Comparison of ENCODE assay signal across 8 cellular contexts in the genomic region with DNA sequence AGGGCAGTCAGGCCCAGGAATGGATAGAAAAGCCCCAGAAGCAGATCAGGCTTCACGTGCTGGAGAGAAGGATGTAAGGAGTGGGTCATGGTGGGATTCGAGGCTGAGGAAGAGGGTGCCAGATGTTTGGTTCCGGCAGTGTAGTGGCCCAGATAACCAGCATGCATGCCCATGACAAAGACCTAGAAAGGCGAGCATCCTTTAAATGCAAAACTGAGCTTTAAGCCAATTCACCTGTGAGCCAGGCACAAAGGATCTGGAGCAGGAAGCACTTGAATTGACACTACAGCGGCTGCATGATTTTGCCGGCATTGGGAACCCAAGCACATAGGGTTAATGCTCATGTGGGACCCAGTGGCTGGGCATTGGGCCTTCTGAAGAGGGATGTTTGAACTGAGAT.
"Had no signal": no experiment of that assay in that cellular context is flagged by ENCODE, and none has a peak within 500 bp of the region (broad histone marks: within the 10 kb centered on the region; RNA-seq: fewer than 3 reads in every experiment).

No MANE protein-coding gene starts in this region.

- DNase-seq: GM23248, H7, HFFc6, IMR-90, KG1 had no signal

- H3K4me3 ChIP-seq: GM23248, HAP-1, K562 had no signal

- H3K9me3 Mint-ChIP-seq: HFFc6 had no signal

- H3K9me3 ChIP-seq: HAP-1 had no signal

- H3K27ac Mint-ChIP-seq: HFFc6 had no signal

- H3K9ac ChIP-seq: GM23248 had no signal

- H3K4me1 ChIP-seq: HAP-1 had no signal

- ATAC-seq: HCT116, K562 had no signal

- H3K27ac ChIP-seq: GM23248 had no signal

- H3K36me3 ChIP-seq: HAP-1 had no signal

- H3K4me3 Mint-ChIP-seq: HFFc6 had no signal
